13 cellular contexts compared by ENCODE assay signal in genomic region chr2:45745231-45745630, GRCh38.
"Had no signal": no experiment of that assay in that cellular context is flagged by ENCODE, and none has a peak within 500 bp of the region (broad histone marks: within the 10 kb centered on the region; RNA-seq: fewer than 3 reads in every experiment).

No MANE protein-coding gene starts in this region.

- H3K27ac Mint-ChIP-seq: activated naive CD4-positive, alpha-beta T cell treated with anti-CD3 and anti-CD28 coated beads, Interleukin-2, amount 50 U/mL, for 24 hours; brain; T-helper 1 cell treated with Interleukin-12 subunit alpha and Interleukin-12 subunit beta and Interleukin-4 antibody, amounts not matched to agents 30 μg/mL and 1 μg/mL, for 36 hours had no signal

- H3K27me3 Mint-ChIP-seq: activated naive CD4-positive, alpha-beta T cell treated with anti-CD3 and anti-CD28 coated beads, Interleukin-2, amount 50 U/mL, for 24 hours had no signal

- H3K4me1 ChIP-seq: pancreas had no signal

- H3K27ac ChIP-seq: dorsolateral prefrontal cortex had no signal

- H3K36me3 ChIP-seq: pancreas had no signal

- H3K4me3 ChIP-seq: dorsolateral prefrontal cortex, pancreas had no signal

- H3K4me3 Mint-ChIP-seq: activated naive CD4-positive, alpha-beta T cell treated with anti-CD3 and anti-CD28 coated beads, Interleukin-2, amount 50 U/mL, for 24 hours; brain; neural crest cell; T-helper 1 cell treated with Interleukin-12 subunit alpha and Interleukin-12 subunit beta and Interleukin-4 antibody, amounts not matched to agents 30 μg/mL and 1 μg/mL, for 36 hours had no signal

- DNase-seq: activated CD4-positive, CD25-positive, alpha-beta regulatory T cell; amygdala; cerebellar nuclear complex; dorsolateral prefrontal cortex; head of caudate nucleus; mesendoderm; pancreas; retina; stimulated activated naive CD8-positive, alpha-beta T cell treated with anti-CD3 and anti-CD28 coated beads, Interleukin-15, Interleukin-2, amounts not matched to agents 100 U/mL and 50 U/mL, for 24 hours had no signal

- H3K9me3 ChIP-seq: pancreas had no signal

- H3K27me3 ChIP-seq: dorsolateral prefrontal cortex, pancreas had no signal

- ATAC-seq: stimulated activated naive CD8-positive, alpha-beta T cell treated with anti-CD3 and anti-CD28 coated beads, Interleukin-15, Interleukin-2, amounts not matched to agents 100 U/mL and 50 U/mL, for 24 hours had no signal
